28 cellular contexts compared by ENCODE assay signal in the genomic region with DNA sequence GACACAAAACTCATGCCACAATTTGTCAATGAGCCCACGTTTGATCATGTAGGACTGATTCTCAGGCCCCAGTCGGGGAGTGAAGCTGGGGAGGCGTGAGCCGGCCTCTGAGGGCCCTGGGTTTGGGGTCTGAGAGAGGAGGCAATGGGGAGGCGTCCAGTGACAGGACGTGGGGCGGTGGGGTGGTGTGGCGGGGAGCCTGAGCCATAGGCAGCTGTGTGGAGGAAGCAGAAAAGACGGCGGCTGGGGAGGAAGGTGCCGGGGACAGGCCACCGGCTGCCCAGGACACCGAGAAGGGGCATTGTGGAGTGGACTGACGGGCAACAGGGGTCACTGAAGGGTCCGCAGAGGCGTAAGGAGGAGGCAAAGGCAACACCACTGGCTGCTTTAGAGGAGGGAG. TPM values are rescaled to one million over a fixed set of nuclear protein-coding genes. Genes with fewer than 3 reads are reported as not detected.
"Had no signal": no experiment of that assay in that cellular context is flagged by ENCODE, and none has a peak within 500 bp of the region (broad histone marks: within the 10 kb centered on the region; RNA-seq: fewer than 3 reads in every experiment).

No MANE protein-coding gene starts in this region.

- DNase-seq: IMR-90, MV-4-11, NCI-H1048, NCI-H1105 treated with DMSO at 0.1 percent for 48 hours, NCI-H1417 treated with DMSO at 0.1 percent for 48 hours, NCI-H146, NCI-H1694 treated with DMSO at 0.1 percent for 48 hours, NCI-H1930, NCI-H2081, NCI-H2107, NCI-H2171, NCI-H226, NCI-H446, NCI-H510A, NCI-H524 treated with DMSO at 0.1 percent for 48 hours, NCI-H69, NCI-H774, PC-3, SHP77, SK-N-SH, SW 1271, T-cell had no signal

- H3K27ac Mint-ChIP-seq: T-cell had no signal

- H3K4me3 Mint-ChIP-seq: T-cell had no signal

- H3K9ac ChIP-seq: SK-N-SH had no signal

- H3K36me3 Mint-ChIP-seq: T-cell had no signal

- H3K9me3 ChIP-seq: SK-N-SH had no signal

- H3K4me2 ChIP-seq: SK-N-SH had no signal

- H3K9me3 Mint-ChIP-seq: T-cell had no signal

- H3K27ac ChIP-seq: RWPE1 had no signal

RNA-seq across cellular contexts. Expression of gene ASIC4, which starts 22.1 kb away (rescaled TPM):
- total RNA-seq: IMR-90, LHCN-M2, MCF 10A, SK-MEL-5 had no signal

RNA-seq across cellular contexts. Expression of gene INHA, which starts 35.7 kb away (rescaled TPM):
- total RNA-seq: HT-29, IMR-90, LHCN-M2, OCI-LY7 had no signal
